In the genomic region with DNA sequence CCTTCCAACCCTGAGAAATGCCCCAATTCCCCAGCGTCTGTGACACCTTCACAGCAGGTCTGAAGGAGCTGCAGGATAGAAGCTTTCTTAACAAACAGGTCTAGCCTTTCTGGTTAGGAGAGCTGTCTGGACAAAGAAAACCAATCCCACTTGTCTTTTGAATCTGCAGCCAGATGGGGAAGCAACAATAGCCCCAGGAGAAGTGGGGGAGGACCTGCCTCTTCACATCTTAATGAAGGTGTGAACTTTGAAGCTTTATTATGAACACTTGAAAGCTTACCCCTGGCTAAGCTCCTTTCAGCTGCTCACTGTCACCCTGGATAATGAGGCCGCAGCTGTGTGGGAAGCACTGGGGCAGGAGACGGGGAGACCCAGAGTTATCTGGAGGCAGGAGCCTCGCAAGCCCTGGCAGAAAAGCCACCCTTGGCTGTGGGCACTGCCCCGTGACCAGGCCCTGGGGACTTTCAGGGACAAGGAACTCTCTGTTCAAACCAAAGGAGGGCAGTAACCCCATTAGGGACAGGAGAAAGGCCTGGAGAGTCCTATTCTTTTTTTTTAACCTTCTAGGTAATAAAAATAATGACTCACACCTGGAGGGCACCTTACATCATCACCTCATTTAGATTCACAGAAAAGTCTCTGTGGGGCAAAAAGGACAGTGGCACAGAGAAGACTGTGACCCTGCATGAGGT, we compare ENCODE assay signal across 11 cellular contexts.
DNase-seq lines count a peak whose midpoint lies in the region; ATAC-seq, FAIRE-seq and TF ChIP-seq lines count a peak whose summit lies in the region.
"Had no signal": no experiment of that assay in that cellular context is flagged by ENCODE, and none has a peak within 500 bp of the region (broad histone marks: within the 10 kb centered on the region; RNA-seq: fewer than 3 reads in every experiment).

No MANE protein-coding gene starts in this region.

- H3K27me3 ChIP-seq in HUES48 (ENCODE audit: control insufficient read depth, insufficient read depth, low read length) = no peaks in the 10 kb centered on the region
- peaks cover 0 to 26% (median 0%) of the 10 kb centered on the region in 4 donors for H3K27me3 ChIP-seq in esophagus squamous epithelium
- H3K27me3 ChIP-seq: uterus had no signal

- ATAC-seq in GM19328 (IDR thresholded peaks at IDR 0.05; ENCODE audit: unreplicated experiment) (no peak), GM19324 (IDR thresholded peaks at IDR 0.05; ENCODE audit: low FRiP score, unreplicated experiment) (no peak)

- no peaks in the 10 kb centered on the region for H3K36me3 ChIP-seq in HUES48 (ENCODE audit: control insufficient read depth, insufficient read depth, low read length)
- H3K36me3 ChIP-seq in kidney (ENCODE audit: control insufficient read depth in 1 of 2, insufficient read depth in 2 of 2, low read length in 2 of 2) = no peaks in the 10 kb centered on the region
- H3K36me3 ChIP-seq in esophagus squamous epithelium = no peaks in the 10 kb centered on the region
- H3K36me3 ChIP-seq: uterus had no signal

- no peak overlapping the region for H3K4me3 ChIP-seq in HUES48 (ENCODE audit: low read depth, low read length)
- no peak overlapping the region for H3K4me3 ChIP-seq in kidney (ENCODE audit: low read length in 2 of 2)
- H3K4me3 ChIP-seq in esophagus squamous epithelium = no peak overlapping the region
- H3K4me3 ChIP-seq: PC-9, uterus had no signal

- TF ChIP-seq CTCF in kidney (IDR thresholded peaks at IDR 0.05; ENCODE audit: borderline replicate concordance, extremely low read depth, insufficient read depth) = no peak
- no peak for TF ChIP-seq CTCF in esophagus squamous epithelium (IDR thresholded peaks at IDR 0.05)

- intact Hi-C loops in kidney (cut with DNase I) (no loop called here), esophagus squamous epithelium (cut with DNase I) (no loop called here)

- 24 to 50% methylated on average over 1 to 2 of the region's 5 CpGs for WGBS in esophagus squamous epithelium, 2 donors

- no peak overlapping the region for H3K9ac ChIP-seq in HUES48 (ENCODE audit: low read depth, low read length)
- no peak overlapping the region for H3K9ac ChIP-seq in kidney (ENCODE audit: low read length in 2 of 2)

- FAIRE-seq in kidney (lab: Jason Lieb, UNC) = no peak

- DNase-seq in COLO668 (lab: John Stamatoyannopoulos, UW; ENCODE audit: unreplicated experiment) = peak; percentile 47
- peak; percentile 97 for DNase-seq in NCI-H69 (lab: John Stamatoyannopoulos, UW)
- DNase-seq in kidney = peak; percentile 81
- DNase-seq in esophagus squamous epithelium (lab: John Stamatoyannopoulos, UW) = no peak
- DNase-seq in stimulated activated CD4-positive, alpha-beta T cell treated with anti-CD3 and anti-CD28 coated beads, Interleukin-4, amount 100 ng/mL, for 4 hours = no peak
- DNase-seq: stimulated activated CD8-positive, alpha-beta memory T cell treated with anti-CD3 and anti-CD28 coated beads, Interleukin-4, amount 100 ng/mL, for 48 hours; uterus had no signal

- H3K4me1 ChIP-seq in HUES48 (ENCODE audit: control insufficient read depth, insufficient read depth, low read length) (peaks cover 12% of the 10 kb centered on the region), kidney (ENCODE audit: control insufficient read depth in 1 of 2, insufficient read depth in 1 of 2, low read depth in 1 of 2, low read length in 2 of 2) (no peaks in the 10 kb centered on the region), esophagus squamous epithelium (peaks cover 0 to 11% (median 0%) of the 10 kb centered on the region in 3 donors)
- H3K4me1 ChIP-seq: uterus had no signal

- no peak for TF ChIP-seq POLR2A in esophagus squamous epithelium (IDR thresholded peaks at IDR 0.05)

- H3K27ac ChIP-seq in HUES48 (ENCODE audit: low read depth, low read length) (peak overlapping the region; percentile 90), kidney (ENCODE audit: low read depth in 2 of 2, low read length in 2 of 2) (no peak overlapping the region), esophagus squamous epithelium (no peak overlapping the region)
- H3K27ac ChIP-seq: PC-9, uterus had no signal

- H3K9me3 ChIP-seq in HUES48 (ENCODE audit: control insufficient read depth, insufficient read depth, low read length) (no peaks in the 10 kb centered on the region), kidney (ENCODE audit: control insufficient read depth in 1 of 2, low read length in 2 of 2) (no peaks in the 10 kb centered on the region), esophagus squamous epithelium (no peaks in the 10 kb centered on the region)
- H3K9me3 ChIP-seq: uterus had no signal

Comparison
In these comparisons a context has a peak if more than half of its experiments do, and no peak if none do; other contexts are left out.
1. DNase-seq: peak in COLO668 (single experiment), NCI-H69 (single experiment) and kidney (single experiment); none in esophagus squamous epithelium (single experiment) and stimulated activated CD4-positive, alpha-beta T cell treated with anti-CD3 and anti-CD28 coated beads, Interleukin-4, amount 100 ng/mL, for 4 hours (0 of 2).